Comparison of ENCODE assay signal across 10 cellular contexts in the genomic region with DNA sequence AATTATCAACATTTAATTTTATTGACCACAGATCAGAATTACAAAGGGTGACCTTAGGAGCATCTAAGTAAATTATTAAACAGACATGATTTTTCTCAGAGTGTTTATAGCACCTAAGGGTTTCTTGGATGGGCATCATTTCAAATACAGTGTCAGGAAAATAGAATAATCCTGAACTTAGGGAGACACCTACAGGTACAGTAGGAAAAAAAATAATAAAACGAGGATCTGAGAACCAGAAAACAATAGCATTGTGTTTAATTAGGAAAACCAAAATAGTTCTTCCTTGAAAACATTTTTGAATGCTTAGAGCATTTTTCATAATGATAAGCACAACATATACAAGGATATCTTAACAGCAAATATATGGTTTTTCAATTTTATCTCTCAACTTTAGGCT. TPM values are rescaled to one million over a fixed set of nuclear protein-coding genes. Genes with fewer than 3 reads are reported as not detected.
DNase-seq lines count a peak whose midpoint lies in the region; ATAC-seq and TF ChIP-seq lines count a peak whose summit lies in the region.
"Had no signal": no experiment of that assay in that cellular context is flagged by ENCODE, and none has a peak within 500 bp of the region (broad histone marks: within the 10 kb centered on the region; RNA-seq: fewer than 3 reads in every experiment).

No MANE protein-coding gene starts in this region.

- H3K36me3 ChIP-seq in MM.1S (replicated peaks; ENCODE audit: insufficient read depth, low read length) (no peaks in the 10 kb centered on the region), esophagus muscularis mucosa (peaks cover 0 to 5% (median 0%) of the 10 kb centered on the region in 4 donors)
- H3K36me3 ChIP-seq: lower lobe of right lung had no signal

- no peak overlapping the region for H3K4me3 Mint-ChIP-seq in nephron

- no peak overlapping the region for H2AFZ ChIP-seq in MM.1S (ENCODE audit: low read length)

- H3K79me2 ChIP-seq in MM.1S (ENCODE audit: low read length) = no peaks in the 10 kb centered on the region

- TF ChIP-seq CTCF in MM.1S (IDR thresholded peaks at IDR 0.05; ENCODE audit: low read length) (0 out of 2 replicates have a peak, but pooled peaks have one; percentile 6), nephron (IDR thresholded peaks at IDR 0.05; ENCODE audit: unreplicated experiment in 3 of 3) (peak in 2 of 3 experiments; percentile 23 to 25), esophagus muscularis mucosa (IDR thresholded peaks at IDR 0.05) (no peak)

- ATAC-seq in GM21367 (IDR thresholded peaks at IDR 0.05; ENCODE audit: unreplicated experiment) = no peak
- ATAC-seq: lower lobe of right lung had no signal

- intact Hi-C loops in esophagus muscularis mucosa (cut with DNase I) = no loop called here

- H3K4me1 ChIP-seq in MM.1S (ENCODE audit: low read length) (peaks cover 7% of the 10 kb centered on the region), esophagus muscularis mucosa (no peaks in the 10 kb centered on the region)
- H3K4me1 ChIP-seq: lower lobe of right lung had no signal

- no peaks in the 10 kb centered on the region for H3K27me3 ChIP-seq in MM.1S (replicated peaks; ENCODE audit: insufficient read depth, low read length)
- no peaks in the 10 kb centered on the region for H3K27me3 ChIP-seq in esophagus muscularis mucosa

- no peak overlapping the region for H3K27ac Mint-ChIP-seq in nephron

- no peaks in the 10 kb centered on the region for H4K20me1 ChIP-seq in MM.1S (ENCODE audit: insufficient read depth, low read length)

- H3K27ac ChIP-seq in MM.1S (ENCODE audit: low read length) = no peak overlapping the region
- H3K27ac ChIP-seq in esophagus muscularis mucosa (replicated peaks in 1 of 4) = no peak overlapping the region
- H3K27ac ChIP-seq: lower lobe of right lung had no signal

- H3K4me3 ChIP-seq in MM.1S (ENCODE audit: low read length) = no peak overlapping the region
- no peak overlapping the region for H3K4me3 ChIP-seq in esophagus muscularis mucosa
- H3K4me3 ChIP-seq: lower lobe of right lung had no signal

- H3K9me3 Mint-ChIP-seq in nephron = no peaks in the 10 kb centered on the region

- no peaks in the 10 kb centered on the region for H3K4me1 Mint-ChIP-seq in nephron

- H3K4me2 ChIP-seq in MM.1S (ENCODE audit: low read depth, low read length) = no peak overlapping the region

- no peaks in the 10 kb centered on the region for H3K27me3 Mint-ChIP-seq in nephron (ENCODE audit: low read depth)

- H3K9me3 ChIP-seq in MM.1S (replicated peaks; ENCODE audit: insufficient read depth, low read length) (no peaks in the 10 kb centered on the region), esophagus muscularis mucosa (no peaks in the 10 kb centered on the region)
- H3K9me3 ChIP-seq: lower lobe of right lung had no signal

- H3K9me2 ChIP-seq in MM.1S (replicated peaks; ENCODE audit: insufficient read depth, low read length) = no peaks in the 10 kb centered on the region

- no peak for TF ChIP-seq EP300 in esophagus muscularis mucosa (IDR thresholded peaks at IDR 0.05)

- peak; percentile 40 for DNase-seq in ELR (ENCODE audit: low read depth)
- DNase-seq in MM.1S = no peak
- peak; percentile 24 for DNase-seq in amniotic epithelial cell (ENCODE audit: low read depth)
- DNase-seq in esophagus muscularis mucosa (ENCODE audit: extremely low spot score) = no peak
- DNase-seq in DMS79 (lab: John Stamatoyannopoulos, UW) = no peak
- DNase-seq: activated CD8-positive, alpha-beta memory T cell treated with anti-CD3 and anti-CD28 coated beads for 24 hours; amniotic stem cell; lower lobe of right lung had no signal

- no peak overlapping the region for H3K9ac ChIP-seq in MM.1S (ENCODE audit: low read length)

- no peaks in the 10 kb centered on the region for H3F3A ChIP-seq in MM.1S (ENCODE audit: insufficient read depth, low read length)

- 40% methylated on average over 1 of the region's 1 CpG for WGBS in esophagus muscularis mucosa

- no peak for TF ChIP-seq POLR2A in esophagus muscularis mucosa (IDR thresholded peaks at IDR 0.05; ENCODE audit: low read depth)

- H3K36me3 Mint-ChIP-seq in nephron (ENCODE audit: low read depth) = peaks cover 5% of the 10 kb centered on the region

RNA-seq across cellular contexts. Expression of a gene that starts 39.2 kb away (rescaled TPM):
- 10 to 100 TPM; 18.3 to 23.7 (median 21.5) TPM for total RNA-seq in esophagus muscularis mucosa

RNA-seq across cellular contexts. Expression of a gene that starts 39.4 kb away (rescaled TPM):
- total RNA-seq in esophagus muscularis mucosa = 1 to 10 TPM; 2.9 to 5.6 (median 4.7) TPM

Comparison
In these comparisons a context has a peak if more than half of its experiments do, and no peak if none do; other contexts are left out.
1. DNase-seq: peak in ELR (single experiment) and amniotic epithelial cell (single experiment); none in MM.1S (single experiment), esophagus muscularis mucosa (single experiment) and DMS79 (single experiment).
2. CTCF ChIP-seq: peak in MM.1S (single experiment) and nephron (2 of 3); none in esophagus muscularis mucosa (0 of 3).